In genomic region chr19:57599761-57600383, GRCh38 we compare ENCODE assay signal across 8 cellular contexts. TPM values are rescaled to one million over a fixed set of nuclear protein-coding genes. Genes with fewer than 3 reads are reported as not detected.
DNase-seq lines count a peak whose midpoint lies in the region; ATAC-seq and TF ChIP-seq lines count a peak whose summit lies in the region.

ZNF530 (plus strand) TSS chr19:57599885; CDS start chr19:57604346, 4,461 bp downstream.

- no peaks in the 10 kb centered on the region for H3K27me3 ChIP-seq in right cardiac atrium (ENCODE audit: control insufficient read depth, insufficient read depth)
- no peaks in the 10 kb centered on the region for H3K27me3 ChIP-seq in psoas muscle (ENCODE audit: insufficient read depth in 3 of 3, low read length in 2 of 3)
- H3K27me3 ChIP-seq in uterus, result no peaks in the 10 kb centered on the region

- H3K27ac ChIP-seq in right cardiac atrium (ENCODE audit: low read length), result peak within 1 kb of the TSS; percentile 70
- H3K27ac ChIP-seq in psoas muscle, result peak within 1 kb of the TSS; percentile 30
- no peak within 1 kb of the TSS for H3K27ac ChIP-seq in uterus

- H3K4me1 ChIP-seq in right cardiac atrium (ENCODE audit: control insufficient read depth, insufficient read depth, low read length), result peaks cover 2% of the 10 kb centered on the region
- H3K4me1 ChIP-seq in psoas muscle, result peaks cover 7% of the 10 kb centered on the region
- H3K4me1 ChIP-seq in uterus, result no peaks in the 10 kb centered on the region

- peak within 1 kb of the TSS; percentile 14 for H3K27ac Mint-ChIP-seq in T-helper 17 cell

- intact Hi-C loops in right cardiac atrium (cut with DNase I), result no loop called here
- intact Hi-C loops in psoas muscle (cut with DNase I), result no loop called here
- intact Hi-C loops in uterus (cut with DNase I; ENCODE audit: low total_unique reads), result no loop called here

- H3K4me3 ChIP-seq in GM12865 (ENCODE audit: low read depth, low read length) (peak within 1 kb of the TSS; percentile 87), right cardiac atrium (ENCODE audit: low read length) (peak within 1 kb of the TSS; percentile 81), psoas muscle (peak within 1 kb of the TSS; percentile 82), uterus (peak within 1 kb of the TSS; percentile 57 to 60)

- peak; percentile 96 for DNase-seq in GM12865 (ENCODE audit: low read depth)
- DNase-seq in NCI-H1436 treated with DMSO at 0.1 percent for 48 hours (lab: John Stamatoyannopoulos, UW), result peak; percentile 62
- peak; percentile 56 to 69 (median 56) for DNase-seq in T-helper 17 cell
- peak; percentile 37 to 97 (median 87) for DNase-seq in anterior cingulate cortex (lab: John Stamatoyannopoulos, UW)
- DNase-seq in right cardiac atrium, result peak; percentile 96 to 98 (median 97)
- DNase-seq in psoas muscle, result peak; percentile 95 to 97
- DNase-seq in uterus, result peak; percentile 89 to 90

- H3K4me3 Mint-ChIP-seq in T-helper 17 cell, result peak within 1 kb of the TSS; percentile 79

- TF ChIP-seq CTCF in GM12865 (IDR thresholded peaks at IDR 0.05; ENCODE audit: insufficient read depth, low read depth, low read length, missing control alignments) (no peak), psoas muscle (IDR thresholded peaks at IDR 0.05) (no peak), uterus (IDR thresholded peaks at IDR 0.05) (peak in 1 of 4 experiments; percentile 4)

- peaks cover 3% of the 10 kb centered on the region for H3K4me1 Mint-ChIP-seq in T-helper 17 cell

- H3K9me3 ChIP-seq in T-helper 17 cell (ENCODE audit: control insufficient read depth, low read length, poor library complexity, severe bottlenecking) (peaks cover 3% of the 10 kb centered on the region), right cardiac atrium (ENCODE audit: control insufficient read depth, low read length) (no peaks in the 10 kb centered on the region), psoas muscle (peaks cover 35% of the 10 kb centered on the region), uterus (peaks cover 0 to 24% of the 10 kb centered on the region in 2 donors)

- peaks cover 8% of the 10 kb centered on the region for H3K36me3 Mint-ChIP-seq in T-helper 17 cell (ENCODE audit: low read depth)

- H3K27me3 Mint-ChIP-seq in T-helper 17 cell, result no peaks in the 10 kb centered on the region

- under 1% methylated on average over 53 of the region's 53 CpGs for WGBS in right cardiac atrium
- 0 to 1% (median 1%) methylated on average over 50 to 53 of the region's 53 CpGs for WGBS in psoas muscle, 3 donors

- peak; percentile 93 for ATAC-seq in HG02763 (IDR thresholded peaks at IDR 0.05; ENCODE audit: unreplicated experiment)
- peak; percentile 97 for ATAC-seq in T-helper 17 cell
- ATAC-seq in right cardiac atrium, result peak; percentile 99
- peak; percentile 99 to 100 (median 100) for ATAC-seq in psoas muscle

- TF ChIP-seq POLR2A in uterus (IDR thresholded peaks at IDR 0.05), result no peak

- H3K36me3 ChIP-seq in psoas muscle (ENCODE audit: insufficient read depth in 1 of 2, low read depth in 1 of 2) (peaks cover 6% of the 10 kb centered on the region in 2 donors), uterus (no peaks in the 10 kb centered on the region)

RNA-seq across cellular contexts. Expression of gene ZNF530, which starts in this region (rescaled TPM):
- total RNA-seq in T-helper 17 cell, result 1 to 10 TPM; 2.5 to 4.4 TPM
- 1 to 10 TPM; 3.7 to 5.9 (median 5.0) TPM for total RNA-seq in right cardiac atrium
- 8.4 TPM for polyA plus RNA-seq in right cardiac atrium
- 1 to 10 TPM in 3 of 4 donors, under 1 TPM in 1; 0.81 to 2.9 (median 2.0) TPM for total RNA-seq in psoas muscle
- 10 to 100 TPM in 1 of 3 donors, 1 to 10 TPM in 2; 1.7 to 11.7 (median 2.4) TPM for polyA plus RNA-seq in psoas muscle
- total RNA-seq in uterus, result 10 to 100 TPM in 1 of 4 donors, 1 to 10 TPM in 2, under 1 TPM in 1; 0.29 to 33.0 (median 4.7) TPM

Comparison
In these comparisons a context has a peak if more than half of its experiments do, and no peak if none do; other contexts are left out.
1. H3K27ac ChIP-seq: peak in right cardiac atrium (single experiment) and psoas muscle (single experiment); none in uterus (0 of 2).
2. Peak in every context shown above with its lines, with median percentiles within 50 percentile points of each other: DNase-seq, H3K4me3 ChIP-seq and ATAC-seq.